In genomic region chr5:18465833-18466681, GRCh38 we compare ENCODE assay signal across 8 cellular contexts.
DNase-seq lines count a peak whose midpoint lies in the region; ATAC-seq and TF ChIP-seq lines count a peak whose summit lies in the region.

No MANE protein-coding gene starts in this region.

- ATAC-seq in HG02642 (IDR thresholded peaks at IDR 0.05; ENCODE audit: poor library complexity, unreplicated experiment), result peak; percentile 87
- ATAC-seq in aorta (ENCODE audit: low FRiP score), result peak; percentile 64

- 52 to 54% methylated on average over 11 of the region's 11 CpGs for WGBS in aorta, 2 donors

- H3K4me1 Mint-ChIP-seq in mesothelial cell of epicardium, result peaks cover 12% of the 10 kb centered on the region

- H3K36me3 ChIP-seq in aorta (ENCODE audit: control insufficient read depth in 1 of 2, insufficient read depth in 2 of 2, low read length in 1 of 2), result no peaks in the 10 kb centered on the region

- no peaks in the 10 kb centered on the region for H3K27me3 ChIP-seq in aorta (ENCODE audit: control insufficient read depth in 1 of 2, insufficient read depth in 2 of 2, low read length in 1 of 2)

- no peaks in the 10 kb centered on the region for H3K9me3 ChIP-seq in aorta (ENCODE audit: control insufficient read depth, low read length)

- no peak overlapping the region for H3K27ac Mint-ChIP-seq in mesothelial cell of epicardium

- no peak overlapping the region for H3K4me3 ChIP-seq in choroid plexus epithelial cell (ENCODE audit: low read depth, low read length)
- H3K4me3 ChIP-seq in aorta (ENCODE audit: low read length in 2 of 2), result no peak overlapping the region

- intact Hi-C loops in aorta (cut with DNase I), result no loop called here

- no peaks in the 10 kb centered on the region for H3K4me1 ChIP-seq in aorta (ENCODE audit: control insufficient read depth in 1 of 2, insufficient read depth in 2 of 2, low read length in 2 of 2)

- H3K27ac ChIP-seq in 22Rv1 (no peak overlapping the region), aorta (ENCODE audit: low read depth in 1 of 2, low read length in 2 of 2) (no peak overlapping the region)

- H3K36me3 Mint-ChIP-seq in mesothelial cell of epicardium, result no peaks in the 10 kb centered on the region

- no peak overlapping the region for H3K4me3 Mint-ChIP-seq in mesothelial cell of epicardium

- in situ Hi-C loops in SK-MEL-5 (cut with HindIII; ENCODE audit: low pct_unique_long_range_greater_than_20kb, low sequenced_read_pairs), result no loop called here

- peak; percentile 59 for DNase-seq in NCI-H1092 (lab: John Stamatoyannopoulos, UW)
- DNase-seq in SK-MEL-5 (ENCODE audit: low read depth, low spot score), result peak; percentile 97
- peak; percentile 62 for DNase-seq in choroid plexus epithelial cell (ENCODE audit: low read depth)
- DNase-seq in mesothelial cell of epicardium (ENCODE audit: low spot score in 2 of 2, unreplicated experiment in 2 of 2), result peak; percentile 20 to 55
- DNase-seq in aorta, result peak in 1 of 2 donors; percentile 43

- peak; percentile 73 for TF ChIP-seq CTCF in 22Rv1 (IDR thresholded peaks at IDR 0.05)
- peak; percentile 48 for TF ChIP-seq CTCF in GM12873 (IDR thresholded peaks at IDR 0.05; ENCODE audit: insufficient read depth, low read depth, low read length, missing control alignments)
- peak; percentile 67 for TF ChIP-seq CTCF in choroid plexus epithelial cell (conservative IDR thresholded peaks at IDR 0.05; ENCODE audit: low read depth, low read length)
- peak; percentile 47 for TF ChIP-seq CTCF in mesothelial cell of epicardium (IDR thresholded peaks at IDR 0.05; ENCODE audit: unreplicated experiment)

- no peaks in the 10 kb centered on the region for H3K27me3 Mint-ChIP-seq in mesothelial cell of epicardium (ENCODE audit: low read depth)

- no peaks in the 10 kb centered on the region for H3K9me3 Mint-ChIP-seq in mesothelial cell of epicardium
